In genomic region chr14:51445001-51445390, GRCh38 we compare ENCODE assay signal across 24 cellular contexts.
"Had no signal": no experiment of that assay in that cellular context is flagged by ENCODE, and none has a peak within 500 bp of the region (broad histone marks: within the 10 kb centered on the region; RNA-seq: fewer than 3 reads in every experiment).

No MANE protein-coding gene starts in this region.

- H3K9me3 Mint-ChIP-seq: activated CD4-positive, alpha-beta memory T cell treated with anti-CD3 and anti-CD28 coated beads, Interleukin-2, amount 10 ng/mL, durations not matched to agents 7 days and 5 days; activated naive CD4-positive, alpha-beta T cell treated with anti-CD3 and anti-CD28 coated beads, Interleukin-2, amount 10 ng/mL, durations not matched to agents 7 days and 5 days; activated naive CD8-positive, alpha-beta T cell treated with anti-CD3 and anti-CD28 coated beads for 36 hours; activated T-helper 17 cell treated with anti-CD3 and anti-CD28 coated beads, Interleukin-2, amount 50 U/mL, for 72 hours; T-cell had no signal

- FAIRE-seq: bronchial epithelial cell, K562 had no signal

- H3K9me3 ChIP-seq: Peyer's patch, SJSA1 had no signal

- H3K4me3 Mint-ChIP-seq: activated CD4-positive, alpha-beta memory T cell treated with anti-CD3 and anti-CD28 coated beads, Interleukin-2, amount 10 ng/mL, durations not matched to agents 7 days and 5 days; activated CD4-positive, alpha-beta T cell treated with anti-CD3 and anti-CD28 coated beads for 36 hours; activated naive CD4-positive, alpha-beta T cell treated with anti-CD3 and anti-CD28 coated beads, Interleukin-2, amount 10 ng/mL, durations not matched to agents 7 days and 5 days; activated naive CD8-positive, alpha-beta T cell treated with anti-CD3 and anti-CD28 coated beads for 36 hours; activated T-helper 17 cell treated with anti-CD3 and anti-CD28 coated beads, Interleukin-2, amount 50 U/mL, for 72 hours; T-cell had no signal

- H3K4me3 ChIP-seq: K562, Peyer's patch, SJSA1 had no signal

- H3K4me1 Mint-ChIP-seq: activated CD4-positive, alpha-beta memory T cell treated with anti-CD3 and anti-CD28 coated beads, Interleukin-2, amount 10 ng/mL, durations not matched to agents 7 days and 5 days; activated CD4-positive, alpha-beta T cell treated with anti-CD3 and anti-CD28 coated beads for 36 hours; activated naive CD4-positive, alpha-beta T cell treated with anti-CD3 and anti-CD28 coated beads, Interleukin-2, amount 10 ng/mL, durations not matched to agents 7 days and 5 days; activated naive CD8-positive, alpha-beta T cell treated with anti-CD3 and anti-CD28 coated beads for 36 hours; activated T-helper 17 cell treated with anti-CD3 and anti-CD28 coated beads, Interleukin-2, amount 50 U/mL, for 72 hours; T-cell had no signal

- DNase-seq: activated CD4-positive, alpha-beta memory T cell treated with anti-CD3 and anti-CD28 coated beads, Interleukin-2, amount 10 ng/mL, durations not matched to agents 7 days and 5 days; activated CD4-positive, alpha-beta T cell treated with anti-CD3 and anti-CD28 coated beads for 36 hours; activated CD4-positive, alpha-beta T cell treated with anti-CD3 and anti-CD28 coated beads, Interleukin-2, amount 50 U/mL, for 1 hour; activated gamma-delta T cell treated with Interleukin-2 at 50 U/mL for 16 hours; activated naive CD4-positive, alpha-beta T cell treated with anti-CD3 and anti-CD28 coated beads, Interleukin-2, amount 10 ng/mL, durations not matched to agents 7 days and 5 days; activated naive CD8-positive, alpha-beta T cell treated with anti-CD3 and anti-CD28 coated beads for 36 hours; activated T-cell treated with anti-CD3 and anti-CD28 coated beads for 4 hours; activated T-cell treated with anti-CD3 and anti-CD28 coated beads, Interleukin-2, amount 50 U/mL, for 48 hours; central memory CD4-positive, alpha-beta T cell; Karpas-422; MM.1S; NCI-H1105; NCI-H1436; NCI-H1694 treated with DMSO at 0.1 percent for 48 hours; NCI-H2029 treated with DMSO at 0.1 percent for 48 hours; NCI-H524; Peyer's patch; SHP77; T-cell had no signal

- H3K27ac ChIP-seq: Peyer's patch, VCaP had no signal

- H3K27ac Mint-ChIP-seq: activated CD4-positive, alpha-beta memory T cell treated with anti-CD3 and anti-CD28 coated beads, Interleukin-2, amount 10 ng/mL, durations not matched to agents 7 days and 5 days; activated CD4-positive, alpha-beta T cell treated with anti-CD3 and anti-CD28 coated beads for 36 hours; activated naive CD4-positive, alpha-beta T cell treated with anti-CD3 and anti-CD28 coated beads, Interleukin-2, amount 10 ng/mL, durations not matched to agents 7 days and 5 days; activated naive CD8-positive, alpha-beta T cell treated with anti-CD3 and anti-CD28 coated beads for 36 hours; activated T-helper 17 cell treated with anti-CD3 and anti-CD28 coated beads, Interleukin-2, amount 50 U/mL, for 72 hours; T-cell had no signal

- H3K27me3 ChIP-seq: Peyer's patch, SJSA1 had no signal

- H3K4me1 ChIP-seq: Peyer's patch had no signal

- H3K36me3 ChIP-seq: Peyer's patch, SJSA1 had no signal

- H3K36me3 Mint-ChIP-seq: activated naive CD4-positive, alpha-beta T cell treated with anti-CD3 and anti-CD28 coated beads, Interleukin-2, amount 10 ng/mL, durations not matched to agents 7 days and 5 days; activated naive CD8-positive, alpha-beta T cell treated with anti-CD3 and anti-CD28 coated beads for 36 hours; T-cell had no signal
